In the genomic region with DNA sequence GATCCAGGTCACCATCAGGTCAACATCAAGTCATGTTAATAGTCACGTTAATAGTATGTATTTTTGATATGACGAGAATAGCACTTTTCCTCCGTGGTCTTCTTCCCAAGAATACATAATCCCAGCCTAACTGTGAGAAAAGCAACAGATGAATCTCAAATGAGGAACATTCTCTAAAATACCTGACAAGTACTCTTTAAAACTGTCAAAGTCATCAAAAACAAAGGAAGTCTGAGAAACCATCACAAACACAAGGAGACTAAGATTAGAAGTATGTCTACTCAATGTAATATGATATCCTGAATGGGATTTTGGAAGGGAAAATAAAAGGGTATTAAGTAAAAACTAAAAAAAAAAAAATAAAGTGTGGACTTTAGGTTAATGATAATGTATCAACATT, we compare ENCODE assay signal across 33 cellular contexts. TPM values are rescaled to one million over a fixed set of nuclear protein-coding genes. Genes with fewer than 3 reads are reported as not detected.
"Had no signal": no experiment of that assay in that cellular context is flagged by ENCODE, and none has a peak within 500 bp of the region (broad histone marks: within the 10 kb centered on the region; RNA-seq: fewer than 3 reads in every experiment).

No MANE protein-coding gene starts in this region.

- DNase-seq: activated CD4-positive, alpha-beta memory T cell treated with anti-CD3 and anti-CD28 coated beads for 36 hours; activated CD4-positive, alpha-beta T cell treated with anti-CD3 and anti-CD28 coated beads, Interleukin-2, amount 10 ng/mL, durations not matched to agents 24 days and 14 days; activated CD4-positive, CD25-positive, alpha-beta regulatory T cell treated with anti-CD3 and anti-CD28 coated beads, Interleukin-2, amount 50 U/mL, for 72 hours; activated CD8-positive, alpha-beta memory T cell treated with anti-CD3 and anti-CD28 coated beads, Interleukin-2, amount 50 U/mL, for 4 hours; activated effector memory CD4-positive, alpha-beta T cell treated with anti-CD3 and anti-CD28 coated beads, Interleukin-2, amount 50 U/mL, for 16 hours; activated naive CD4-positive, alpha-beta T cell treated with anti-CD3 and anti-CD28 coated beads for 36 hours; activated naive CD8-positive, alpha-beta T cell treated with anti-CD3 and anti-CD28 coated beads for 36 hours; activated T-cell treated with anti-CD3 and anti-CD28 coated beads, Interleukin-2, amount 50 U/mL, for 1 hour; aorta; cerebellar nuclear complex; effector memory CD8-positive, alpha-beta T cell; erythroblast; head of caudate nucleus; hippocampal formation; kidney; left colon; natural killer cell; occipital lobe; stimulated activated CD4-positive, alpha-beta T cell treated with anti-CD3 and anti-CD28 coated beads, Interleukin-4, amount 100 ng/mL, for 1 hour; stimulated activated naive CD8-positive, alpha-beta T cell treated with anti-CD3 and anti-CD28 coated beads, Interleukin-15, Interleukin-2, amounts not matched to agents 100 U/mL and 50 U/mL, for 24 hours; testis; transverse colon; WERI-Rb-1 had no signal

- H3K9me3 Mint-ChIP-seq: activated CD4-positive, alpha-beta memory T cell treated with anti-CD3 and anti-CD28 coated beads for 36 hours; effector memory CD8-positive, alpha-beta T cell; natural killer cell; neural progenitor cell had no signal

- H3K9ac ChIP-seq: neural progenitor cell had no signal

- ATAC-seq: effector memory CD8-positive, alpha-beta T cell; natural killer cell; stimulated activated naive CD8-positive, alpha-beta T cell treated with anti-CD3 and anti-CD28 coated beads, Interleukin-15, Interleukin-2, amounts not matched to agents 100 U/mL and 50 U/mL, for 24 hours had no signal

- H3K27ac ChIP-seq: coronary artery, neural progenitor cell, right atrium auricular region, testis, transverse colon, WERI-Rb-1 had no signal

- H3K27me3 Mint-ChIP-seq: brain had no signal

- H3K4me3 ChIP-seq: adrenal gland, cardiac muscle cell, coronary artery, neural progenitor cell, right atrium auricular region, testis, transverse colon had no signal

- H3K4me3 Mint-ChIP-seq: activated CD4-positive, alpha-beta memory T cell treated with anti-CD3 and anti-CD28 coated beads for 36 hours; activated CD4-positive, alpha-beta T cell treated with anti-CD3 and anti-CD28 coated beads, Interleukin-2, amount 10 ng/mL, durations not matched to agents 24 days and 14 days; activated naive CD4-positive, alpha-beta T cell treated with anti-CD3 and anti-CD28 coated beads for 36 hours; activated naive CD8-positive, alpha-beta T cell treated with anti-CD3 and anti-CD28 coated beads for 36 hours; activated T-helper 1 cell treated with anti-CD3 and anti-CD28 coated beads, Interleukin-12 subunit alpha, Interleukin-12 subunit beta, Interleukin-2, Interleukin-4 antibody, amounts not matched to agents 30 ng/mL and 10 ng/mL and 1 ng/mL, durations not matched to agents 14 hours and 24 hours and 36 hours; brain; effector memory CD8-positive, alpha-beta T cell; memory B cell; natural killer cell; neural progenitor cell had no signal

- H2AFZ ChIP-seq: neural progenitor cell had no signal

- H3K36me3 ChIP-seq: adrenal gland, cardiac muscle cell, neural progenitor cell, right atrium auricular region, transverse colon, WERI-Rb-1 had no signal

- H3K27ac Mint-ChIP-seq: activated CD4-positive, alpha-beta memory T cell treated with anti-CD3 and anti-CD28 coated beads for 36 hours; activated CD4-positive, alpha-beta T cell treated with anti-CD3 and anti-CD28 coated beads, Interleukin-2, amount 10 ng/mL, durations not matched to agents 24 days and 14 days; activated naive CD4-positive, alpha-beta T cell treated with anti-CD3 and anti-CD28 coated beads for 36 hours; activated naive CD8-positive, alpha-beta T cell treated with anti-CD3 and anti-CD28 coated beads for 36 hours; activated T-helper 1 cell treated with anti-CD3 and anti-CD28 coated beads, Interleukin-12 subunit alpha, Interleukin-12 subunit beta, Interleukin-2, Interleukin-4 antibody, amounts not matched to agents 30 ng/mL and 10 ng/mL and 1 ng/mL, durations not matched to agents 14 hours and 24 hours and 36 hours; brain; effector memory CD8-positive, alpha-beta T cell; memory B cell; natural killer cell; neural progenitor cell had no signal

- H3K4me2 ChIP-seq: neural progenitor cell had no signal

- H3K4me1 Mint-ChIP-seq: activated naive CD8-positive, alpha-beta T cell treated with anti-CD3 and anti-CD28 coated beads for 36 hours; brain; memory B cell; natural killer cell; neural progenitor cell had no signal

- H3K27me3 ChIP-seq: adrenal gland, cardiac muscle cell, neural progenitor cell, right atrium auricular region, testis, transverse colon had no signal

- H3K4me1 ChIP-seq: neural progenitor cell, right atrium auricular region, testis had no signal

- H3K36me3 Mint-ChIP-seq: brain, natural killer cell, neural progenitor cell had no signal

- H3K9me3 ChIP-seq: adrenal gland, right atrium auricular region, testis, transverse colon had no signal

RNA-seq across cellular contexts. Expression of a gene that starts 52.8 kb away (rescaled TPM):
- total RNA-seq: activated CD4-positive, alpha-beta T cell treated with anti-CD3 and anti-CD28 coated beads, Interleukin-2, amount 10 ng/mL, durations not matched to agents 24 days and 14 days; activated CD8-positive, alpha-beta memory T cell treated with anti-CD3 and anti-CD28 coated beads for 36 hours; activated naive CD8-positive, alpha-beta T cell treated with anti-CD3 and anti-CD28 coated beads for 36 hours; activated T-helper 1 cell treated with anti-CD3 and anti-CD28 coated beads, Interleukin-12 subunit alpha, Interleukin-12 subunit beta, Interleukin-2, Interleukin-4 antibody, amounts not matched to agents 30 ng/mL and 10 ng/mL and 1 ng/mL, durations not matched to agents 14 hours and 24 hours and 36 hours; left colon; skeletal muscle tissue had no signal
